In the genomic region with DNA sequence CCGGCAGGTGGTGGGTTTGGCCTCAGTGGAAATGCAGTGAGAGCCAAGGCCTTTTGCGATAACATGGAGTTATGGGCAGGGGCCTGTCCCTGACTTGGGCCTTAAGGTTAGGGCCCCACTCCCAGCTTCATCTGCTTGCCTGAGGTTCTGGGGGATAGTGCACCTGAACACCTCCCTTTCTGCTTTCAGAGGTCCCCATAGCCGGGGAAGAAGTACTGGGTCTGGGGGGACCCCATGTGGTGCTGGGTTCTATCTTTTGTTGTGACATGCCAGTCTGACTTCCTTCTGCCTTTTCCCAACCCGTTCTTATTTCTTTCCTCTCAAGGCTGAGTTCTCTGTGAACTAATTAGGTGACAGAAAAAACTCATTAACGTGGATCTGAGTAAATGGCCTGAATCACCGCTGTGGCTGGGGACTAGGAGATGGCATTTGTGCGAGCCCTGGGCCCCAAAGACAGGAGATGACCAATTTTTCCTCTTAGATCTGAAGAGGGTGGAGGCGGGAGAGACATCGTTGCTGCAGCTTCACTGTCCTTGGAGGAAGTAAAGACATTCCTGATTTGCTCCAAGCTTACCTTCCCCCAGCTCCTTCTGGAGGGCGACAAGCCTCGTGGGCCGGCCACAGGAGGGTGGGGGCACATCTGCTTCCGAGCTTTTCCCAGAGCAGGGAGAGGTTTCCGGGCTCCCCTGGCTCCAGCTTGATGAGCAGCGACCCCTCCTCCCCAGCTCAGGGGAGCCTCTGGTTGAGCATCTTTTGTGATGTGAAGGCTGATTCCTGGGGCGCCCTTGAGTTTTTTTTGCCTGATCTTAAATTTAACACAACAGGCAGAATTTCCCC, we compare ENCODE assay signal across 8 cellular contexts. TPM values are rescaled to one million over a fixed set of nuclear protein-coding genes. Genes with fewer than 3 reads are reported as not detected.
DNase-seq lines count a peak whose midpoint lies in the region; ATAC-seq and TF ChIP-seq lines count a peak whose summit lies in the region.

No MANE protein-coding gene starts in this region.

- peak overlapping the region; percentile 52 for H3K27ac ChIP-seq in SJSA1
- peak overlapping the region; percentile 91 for H3K27ac ChIP-seq in rectal smooth muscle tissue (ENCODE audit: low read depth, low read length)

- no peaks in the 10 kb centered on the region; the same call in 1 of the 2 replicates for H3K9me3 ChIP-seq in SJSA1 (replicated peaks)

- no peak for ATAC-seq in GM19467 (IDR thresholded peaks at IDR 0.05; ENCODE audit: unreplicated experiment)

- H3K9ac ChIP-seq in rectal smooth muscle tissue (ENCODE audit: low read length): peak overlapping the region; percentile 56

- H3K4me3 ChIP-seq in SJSA1 (peak overlapping the region; percentile 58), fibroblast of mammary gland (ENCODE audit: control insufficient read depth, low read depth, low read length) (peak overlapping the region; percentile 74), rectal smooth muscle tissue (ENCODE audit: low read length) (peak overlapping the region; percentile 90)

- DNase-seq in DMS 273 (lab: John Stamatoyannopoulos, UW; ENCODE audit: unreplicated experiment): peak; percentile 81
- no peak for DNase-seq in DMS 273 treated with DMSO at 0.1 percent for 48 hours (lab: John Stamatoyannopoulos, UW)
- DNase-seq in SJSA1 (ENCODE audit: low read depth in 1 of 2, low spot score in 2 of 2): peak in 1 of 2 experiments; percentile 42
- DNase-seq in fibroblast of mammary gland (ENCODE audit: low read depth): peak; percentile 41
- no peak for DNase-seq in superior temporal gyrus (ENCODE audit: extremely low spot score)
- no peak for DNase-seq in stimulated activated CD4-positive, alpha-beta T cell treated with anti-CD3 and anti-CD28 coated beads, Interleukin-2, amount 100 ng/mL, for 24 hours

- H3K36me3 ChIP-seq in SJSA1 (peaks cover 4% of the 10 kb centered on the region; the same call in 1 of the 2 replicates), rectal smooth muscle tissue (ENCODE audit: control insufficient read depth, insufficient read depth, low read length) (no peaks in the 10 kb centered on the region)

- H3K4me1 ChIP-seq in SJSA1 (replicated peaks): peaks cover 46% of the 10 kb centered on the region
- peaks cover 39% of the 10 kb centered on the region for H3K4me1 ChIP-seq in rectal smooth muscle tissue (ENCODE audit: control insufficient read depth, insufficient read depth, low read length)

- H3K27me3 ChIP-seq in SJSA1 (replicated peaks) (no peaks in the 10 kb centered on the region), rectal smooth muscle tissue (ENCODE audit: control insufficient read depth, insufficient read depth, low read length) (no peaks in the 10 kb centered on the region)

- TF ChIP-seq CTCF in fibroblast of mammary gland (conservative IDR thresholded peaks at IDR 0.05; ENCODE audit: control insufficient read depth, insufficient read depth, low read depth, low read length): no peak

RNA-seq across cellular contexts. Expression of gene AGAP3, which starts 2.0 kb away (rescaled TPM):
- total RNA-seq in SJSA1 (2014; rRNA removed; shearing (Covaris generic)): 19.9 and 36.6 TPM in 2 replicates

RNA-seq across cellular contexts. Expression of gene TMUB1, which starts 4.9 kb away (rescaled TPM):
- 32.5 and 34.5 TPM in 2 replicates for total RNA-seq in SJSA1 (2014; rRNA removed; shearing (Covaris generic))

RNA-seq across cellular contexts. Expression of gene FASTK, which starts 7.6 kb away (rescaled TPM):
- total RNA-seq in SJSA1 (2014; rRNA removed; shearing (Covaris generic)): 104 and 120 TPM in 2 replicates

RNA-seq across cellular contexts. Expression of gene SLC4A2, which starts 28.8 kb away (rescaled TPM):
- 95.5 and 100 TPM in 2 replicates for total RNA-seq in SJSA1 (2014; rRNA removed; shearing (Covaris generic))

RNA-seq across cellular contexts. Expression of gene CDK5, which starts 30.5 kb away (rescaled TPM):
- 23.7 and 29.3 TPM in 2 replicates for total RNA-seq in SJSA1 (2014; rRNA removed; shearing (Covaris generic))

Comparison
In these comparisons a context has a peak if more than half of its experiments do, and no peak if none do; other contexts are left out.
1. DNase-seq: peak in DMS 273 (single experiment) and fibroblast of mammary gland (single experiment); none in DMS 273 treated with DMSO at 0.1 percent for 48 hours (single experiment), superior temporal gyrus (single experiment) and stimulated activated CD4-positive, alpha-beta T cell treated with anti-CD3 and anti-CD28 coated beads, Interleukin-2, amount 100 ng/mL, for 24 hours (0 of 2).
2. Peak in every context shown above with its lines, with median percentiles within 50 percentile points of each other: H3K4me3 ChIP-seq.